Comparison of ENCODE assay signal across 7 cellular contexts in the genomic region with DNA sequence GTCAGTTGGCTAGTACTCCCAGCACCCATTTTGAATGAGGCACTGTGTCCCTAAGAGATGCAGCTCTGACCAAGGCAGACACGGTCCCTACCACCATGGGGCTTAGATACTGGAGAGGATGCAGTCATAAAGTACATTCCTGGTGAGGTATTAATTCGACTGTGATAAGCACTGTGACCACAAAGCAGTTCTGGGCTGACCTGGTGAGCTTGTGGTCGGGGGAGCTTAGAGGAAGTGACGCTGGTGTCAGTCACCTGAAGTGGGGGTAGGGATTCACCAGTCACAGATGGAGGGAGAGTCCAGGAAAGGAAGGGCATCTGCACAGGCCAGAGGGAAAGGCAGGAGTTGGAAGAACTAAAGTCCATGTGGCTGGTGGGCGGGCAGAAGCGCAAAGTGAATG. TPM values are rescaled to one million over a fixed set of nuclear protein-coding genes. Genes with fewer than 3 reads are reported as not detected.
DNase-seq lines count a peak whose midpoint lies in the region; ATAC-seq lines count a peak whose summit lies in the region.

No MANE protein-coding gene starts in this region.

- peak overlapping the region; percentile 55 for H3K4me3 Mint-ChIP-seq in natural killer cell treated with Interleukin-12 subunit alpha and Interleukin-12 subunit beta and Interleukin-15 and Interleukin-18, amount 100 ng/mL, for 72 hours

- peaks cover 15 to 25% of the 10 kb centered on the region in 2 donors for H3K4me1 Mint-ChIP-seq in natural killer cell treated with Interleukin-12 subunit alpha and Interleukin-12 subunit beta and Interleukin-15 and Interleukin-18, amount 100 ng/mL, for 72 hours (ENCODE audit: low read depth in 2 of 2)

- DNase-seq in astrocyte of the hippocampus (ENCODE audit: low read depth, low spot score) (peak; percentile 55), NCI-H2081 treated with DMSO at 0.1 percent for 48 hours (lab: John Stamatoyannopoulos, UW) (no peak), C1 segment of cervical spinal cord (lab: John Stamatoyannopoulos, UW) (no peak)
- DNase-seq in natural killer cell treated with Interleukin-12 subunit alpha and Interleukin-12 subunit beta and Interleukin-15 and Interleukin-18, amount 100 ng/mL, for 72 hours (ENCODE audit: low spot score), result no peak

- peak; percentile 40 for ATAC-seq in GM19438 (IDR thresholded peaks at IDR 0.05; ENCODE audit: low read depth, unreplicated experiment)
- ATAC-seq in HG03442 (IDR thresholded peaks at IDR 0.05; ENCODE audit: unreplicated experiment), result peak; percentile 47
- peak in 1 of 2 donors; percentile 36 for ATAC-seq in natural killer cell treated with Interleukin-12 subunit alpha and Interleukin-12 subunit beta and Interleukin-15 and Interleukin-18, amount 100 ng/mL, for 72 hours
- no peak for ATAC-seq in GM21390 (IDR thresholded peaks at IDR 0.05; ENCODE audit: unreplicated experiment)

- H3K9me3 Mint-ChIP-seq in natural killer cell treated with Interleukin-12 subunit alpha and Interleukin-12 subunit beta and Interleukin-15 and Interleukin-18, amount 100 ng/mL, for 72 hours, result no peaks in the 10 kb centered on the region

- no peaks in the 10 kb centered on the region for H3K27me3 Mint-ChIP-seq in natural killer cell treated with Interleukin-12 subunit alpha and Interleukin-12 subunit beta and Interleukin-15 and Interleukin-18, amount 100 ng/mL, for 72 hours

- H3K36me3 Mint-ChIP-seq in natural killer cell treated with Interleukin-12 subunit alpha and Interleukin-12 subunit beta and Interleukin-15 and Interleukin-18, amount 100 ng/mL, for 72 hours, result no peaks in the 10 kb centered on the region

- peak overlapping the region; percentile 62 to 70 for H3K27ac Mint-ChIP-seq in natural killer cell treated with Interleukin-12 subunit alpha and Interleukin-12 subunit beta and Interleukin-15 and Interleukin-18, amount 100 ng/mL, for 72 hours

RNA-seq across cellular contexts. Expression of gene CLTRN, which starts 15.8 kb away (rescaled TPM):
- total RNA-seq in natural killer cell treated with Interleukin-12 subunit alpha and Interleukin-12 subunit beta and Interleukin-15 and Interleukin-18, amount 100 ng/mL, for 72 hours, result not detected

RNA-seq across cellular contexts. Expression of gene CA5B, which starts 57.7 kb away (rescaled TPM):
- 10 to 100 TPM; 21.1 to 52.1 TPM for total RNA-seq in natural killer cell treated with Interleukin-12 subunit alpha and Interleukin-12 subunit beta and Interleukin-15 and Interleukin-18, amount 100 ng/mL, for 72 hours
